ENCODE assay signal across 9 cellular contexts in genomic region chr19:4229179-4229931, GRCh38. TPM values are rescaled to one million over a fixed set of nuclear protein-coding genes. Genes with fewer than 3 reads are reported as not detected.
DNase-seq lines count a peak whose midpoint lies in the region; ATAC-seq, FAIRE-seq and TF ChIP-seq lines count a peak whose summit lies in the region.
"Had no signal": no experiment of that assay in that cellular context is flagged by ENCODE, and none has a peak within 500 bp of the region (broad histone marks: within the 10 kb centered on the region; RNA-seq: fewer than 3 reads in every experiment).

TSS of gene EBI3 (plus strand) at chr19:4229523. CDS start at chr19:4229551, 28 bp downstream.

- ATAC-seq in HG02571 (IDR thresholded peaks at IDR 0.05; ENCODE audit: unreplicated experiment) (peak; percentile 70), SK-N-SH treated with all-trans-retinoic acid at 6 μM for 48 hours (peak; percentile 52), sciatic nerve (peak; percentile 74)

- H3K9me3 Mint-ChIP-seq in endothelial cell (ENCODE audit: unreplicated experiment) = no peaks in the 10 kb centered on the region
- H3K9me3 Mint-ChIP-seq: activated naive CD4-positive, alpha-beta T cell treated with anti-CD3 and anti-CD28 coated beads, Interleukin-2, amount 50 U/mL, for 24 hours had no signal

- H3K36me3 Mint-ChIP-seq in endothelial cell (ENCODE audit: low read depth, unreplicated experiment) = no peaks in the 10 kb centered on the region
- H3K36me3 Mint-ChIP-seq: activated naive CD4-positive, alpha-beta T cell treated with anti-CD3 and anti-CD28 coated beads, Interleukin-2, amount 50 U/mL, for 24 hours had no signal

- no peak within 1 kb of the TSS for H3K9ac ChIP-seq in kidney (ENCODE audit: low read length in 2 of 2)

- TF ChIP-seq CTCF in endothelial cell (IDR thresholded peaks at IDR 0.05; ENCODE audit: unreplicated experiment) = no peak
- no peak for TF ChIP-seq CTCF in kidney (IDR thresholded peaks at IDR 0.05; ENCODE audit: borderline replicate concordance, extremely low read depth, insufficient read depth)

- H3K4me3 ChIP-seq in kidney (ENCODE audit: low read length in 2 of 2) = no peak within 1 kb of the TSS

- intact Hi-C loops in sciatic nerve (cut with DNase I) (no loop called here), kidney (cut with DNase I) (no loop called here)

- no peak within 1 kb of the TSS for H3K27ac ChIP-seq in kidney (ENCODE audit: low read depth in 2 of 2, low read length in 2 of 2)

- peak; percentile 26 for DNase-seq in NCI-H82 (lab: John Stamatoyannopoulos, UW)
- DNase-seq in NCI-H82 treated with DMSO at 0.1 percent for 48 hours (lab: John Stamatoyannopoulos, UW; ENCODE audit: unreplicated experiment) = no peak
- DNase-seq in endothelial cell (ENCODE audit: low spot score) = peak; percentile 44
- no peak for DNase-seq in sciatic nerve (ENCODE audit: low spot score)
- DNase-seq in SKM-1 treated with dmso at 0.1 percent for 144 hours (lab: John Stamatoyannopoulos, UW; ENCODE audit: unreplicated experiment) = no peak
- DNase-seq in kidney = no peak

- H3K4me1 ChIP-seq in kidney (ENCODE audit: control insufficient read depth in 1 of 2, insufficient read depth in 1 of 2, low read depth in 1 of 2, low read length in 2 of 2) = peaks cover 0 to 2% of the 10 kb centered on the region in 2 donors

- no peak within 1 kb of the TSS for H3K27ac Mint-ChIP-seq in endothelial cell (ENCODE audit: unreplicated experiment)
- H3K27ac Mint-ChIP-seq: activated naive CD4-positive, alpha-beta T cell treated with anti-CD3 and anti-CD28 coated beads, Interleukin-2, amount 50 U/mL, for 24 hours had no signal

- H3K4me3 Mint-ChIP-seq in endothelial cell (ENCODE audit: unreplicated experiment) = no peak within 1 kb of the TSS
- H3K4me3 Mint-ChIP-seq: activated naive CD4-positive, alpha-beta T cell treated with anti-CD3 and anti-CD28 coated beads, Interleukin-2, amount 50 U/mL, for 24 hours had no signal

- H3K27me3 Mint-ChIP-seq in endothelial cell (ENCODE audit: unreplicated experiment) = peaks cover 9% of the 10 kb centered on the region

- no peaks in the 10 kb centered on the region for H3K9me3 ChIP-seq in kidney (ENCODE audit: control insufficient read depth in 1 of 2, low read length in 2 of 2)

- H3K36me3 ChIP-seq in kidney (ENCODE audit: control insufficient read depth in 1 of 2, insufficient read depth in 2 of 2, low read length in 2 of 2) = no peaks in the 10 kb centered on the region

- no peak for FAIRE-seq in kidney (lab: Jason Lieb, UNC)

- H3K4me1 Mint-ChIP-seq in endothelial cell (ENCODE audit: unreplicated experiment) = peaks cover 2% of the 10 kb centered on the region
- H3K4me1 Mint-ChIP-seq: activated naive CD4-positive, alpha-beta T cell treated with anti-CD3 and anti-CD28 coated beads, Interleukin-2, amount 50 U/mL, for 24 hours had no signal

TF ChIP-seq in SK-N-SH treated with all-trans-retinoic acid at 6 μM for 48 hours, 23 proteins besides CTCF, POLR2A, EP300 and RAD21:
- TF ChIP-seq OSR1 (CRISPR knock-in tag; IDR thresholded peaks at IDR 0.05) (no peak), ZFP3 (CRISPR knock-in tag; IDR thresholded peaks at IDR 0.05) (no peak), SNAI2 (CRISPR knock-in tag; IDR thresholded peaks at IDR 0.05) (no peak), CREB5 (CRISPR knock-in tag; IDR thresholded peaks at IDR 0.05; ENCODE audit: low read depth) (no peak), PATZ1 (CRISPR knock-in tag; IDR thresholded peaks at IDR 0.05; ENCODE audit: borderline replicate concordance) (no peak), ZNF565 (CRISPR knock-in tag; conservative IDR thresholded peaks at IDR 0.05; ENCODE audit: low read depth) (no peak)

RNA-seq across cellular contexts. Expression of gene EBI3, which starts in this region (rescaled TPM):
- total RNA-seq in endothelial cell (ENCODE audit: unreplicated experiment) = 9.7 TPM
- total RNA-seq in sciatic nerve = 3.0 TPM
- total RNA-seq in kidney = 8.3 TPM
- polyA plus RNA-seq in kidney (ENCODE audit: insufficient read depth, low read depth, low replicate concordance) = 1.5 TPM

Comparison
In these comparisons a context has a peak if more than half of its experiments do, and no peak if none do; other contexts are left out.
1. DNase-seq: peak in NCI-H82 (single experiment) and endothelial cell (single experiment); none in NCI-H82 treated with DMSO at 0.1 percent for 48 hours (single experiment), sciatic nerve (single experiment), SKM-1 treated with dmso at 0.1 percent for 144 hours (single experiment) and kidney (single experiment).
2. Peak in every context shown above with its lines, with median percentiles within 50 percentile points of each other: ATAC-seq.